ENCODE assay signal across 8 cellular contexts in genomic region chr1:111756124-111756513, GRCh38. TPM values are rescaled to one million over a fixed set of nuclear protein-coding genes. Genes with fewer than 3 reads are reported as not detected.
DNase-seq lines count a peak whose midpoint lies in the region; ATAC-seq, FAIRE-seq and TF ChIP-seq lines count a peak whose summit lies in the region.

No MANE protein-coding gene starts in this region.

- in situ Hi-C loops in K562 (cut with MboI): loop anchor here (5.0 kb wide), 1 partner anchor 274 kb away; no protein-coding TSS in a partner anchor

- no peaks in the 10 kb centered on the region for H3K9me3 ChIP-seq in K562 (replicated peaks; ENCODE audit: control insufficient read depth, insufficient read depth, low read depth, low read length)

- no peak for TF ChIP-seq CTCF in K562 (IDR thresholded peaks at IDR 0.05 in 2 of 3, conservative IDR thresholded peaks at IDR 0.05 in 1 of 3; ENCODE audit: insufficient read depth in 2 of 3, low read depth in 1 of 3, low read length in 3 of 3)
- TF ChIP-seq CTCF in lower leg skin (IDR thresholded peaks at IDR 0.05): no peak

- peaks cover 32% of the 10 kb centered on the region for H3K79me2 ChIP-seq in K562 (ENCODE audit: control insufficient read depth, insufficient read depth, low read length)

- no peak for FAIRE-seq in K562 (lab: Jason Lieb, UNC)

- no peak for TF ChIP-seq RAD21 in K562 (CRISPR knock-in tag; conservative IDR thresholded peaks at IDR 0.05 in 1 of 2, IDR thresholded peaks at IDR 0.05 in 1 of 2)

- peak overlapping the region; percentile 78 for H3K27ac ChIP-seq in K562 (ENCODE audit: extremely low read depth, low read depth, low read length)
- no peak overlapping the region for H3K27ac ChIP-seq in urinary bladder (ENCODE audit: low read depth)

- intact Hi-C loops in K562 (cut with micrococcal nuclease): no loop called here
- intact Hi-C loops in lower leg skin (cut with DNase I; ENCODE audit: low total_unique reads): no loop called here

- H3K4me1 ChIP-seq in K562 (replicated peaks in 1 of 2; ENCODE audit: control insufficient read depth in 2 of 2, insufficient read depth in 2 of 2, low read length in 2 of 2): peaks cover 9 to 15% of the 10 kb centered on the region in 2 experiments
- H3K4me1 ChIP-seq in urinary bladder (ENCODE audit: insufficient read depth): no peaks in the 10 kb centered on the region

- H3K36me3 ChIP-seq in K562 (ENCODE audit: control insufficient read depth, insufficient read depth, low read length) (peaks cover 41% of the 10 kb centered on the region), urinary bladder (ENCODE audit: insufficient read depth) (no peaks in the 10 kb centered on the region)

- H4K20me1 ChIP-seq in K562 (replicated peaks; ENCODE audit: control insufficient read depth, insufficient read depth, low read length): no peaks in the 10 kb centered on the region

- CTCF ChIA-PET in K562 (lab: Yijun Ruan, JAX; ENCODE audit: low intra/inter-chr PET ratio): interaction anchor here (0.7 to 1.8 kb wide), 4 partner anchors 38 to 274 kb away, joined by 3 to 32 read pairs (median 6); no protein-coding TSS in a partner anchor

- no peaks in the 10 kb centered on the region; a peak in 2 of 5 replicates for H3K27me3 ChIP-seq in K562 (ENCODE audit: control insufficient read depth in 2 of 2, insufficient read depth in 2 of 2, low read length in 2 of 2)

- peak overlapping the region; percentile 91 for H3K4me2 ChIP-seq in K562 (ENCODE audit: insufficient read depth, low read length)

- DNase-seq in K562 (ENCODE audit: extremely low read depth in 1 of 4, low spot score in 3 of 4) (peak in 3 of 4 experiments; percentile 67 to 79 (median 76)), lower leg skin (ENCODE audit: low spot score in 2 of 2) (no peak), A172 (ENCODE audit: low spot score) (no peak), NCI-H1436 treated with DMSO at 0.1 percent for 48 hours (lab: John Stamatoyannopoulos, UW) (no peak), iPS-NIHi7 (ENCODE audit: extremely low spot score) (no peak)

- no peaks in the 10 kb centered on the region for H3K9me1 ChIP-seq in K562 (ENCODE audit: control insufficient read depth, insufficient read depth, low read length)

- ATAC-seq in GM19351 (IDR thresholded peaks at IDR 0.05; ENCODE audit: unreplicated experiment): peak; percentile 4
- peak; percentile 27 for ATAC-seq in HG03354 (IDR thresholded peaks at IDR 0.05; ENCODE audit: poor library complexity, severe bottlenecking, unreplicated experiment)
- peak; percentile 64 for ATAC-seq in K562

- BruUV-seq in K562 (replicated peaks; lab: Mats Ljungman, UMichigan): no TSS peak

- POLR2A ChIA-PET in K562 (lab: Yijun Ruan, JAX): interaction anchor here (0.6 to 3.3 kb wide), 6 partner anchors 11 to 374 kb away, joined by 3 to 43 read pairs (median 4); no protein-coding TSS in a partner anchor

- peak overlapping the region; percentile 91 to 97 for H3K9ac ChIP-seq in K562 (ENCODE audit: insufficient read depth in 1 of 2, low read depth in 2 of 2, low read length in 2 of 2)

- TF ChIP-seq EP300 in K562 (IDR thresholded peaks at IDR 0.05; ENCODE audit: low read length): no peak

- TF ChIP-seq POLR2A in K562 (conservative IDR thresholded peaks at IDR 0.05) (no peak), lower leg skin (IDR thresholded peaks at IDR 0.05) (no peak)

- WGBS in K562 (ENCODE audit: insufficient coverage, low coverage, missing lambda C conversion rate): 1% methylated on average over 26 of the region's 35 CpGs
- 1% methylated on average over 22 to 29 of the region's 35 CpGs for WGBS in lower leg skin, 2 donors
- WGBS in urinary bladder: under 1% methylated on average over 35 of the region's 35 CpGs

- H3K4me3 ChIP-seq in K562 (peak overlapping the region; percentile 87), lower leg skin (ENCODE audit: low read depth, poor library complexity, severe bottlenecking) (peak overlapping the region; percentile 96), urinary bladder (ENCODE audit: low read depth, low read length) (peak overlapping the region; percentile 88)

- H2AFZ ChIP-seq in K562 (ENCODE audit: low read depth, low read length): peak overlapping the region; percentile 99

TF ChIP-seq in K562, 482 proteins besides CTCF, POLR2A, EP300 and RAD21 (continues in another document):
- TF ChIP-seq CBX2 (IDR thresholded peaks at IDR 0.05; ENCODE audit: insufficient read depth, low read length, poor library complexity, severe bottlenecking) (no peak), TAF9B (IDR thresholded peaks at IDR 0.05; ENCODE audit: partially characterized antibody) (peak; percentile 45)

RNA-seq across cellular contexts. Expression of gene DDX20, which starts 0.4 kb away (rescaled TPM):
- 11.2 and 36.6 TPM in 2 replicates for total RNA-seq in K562 (2011; cell fraction: chromatin; rRNA removed; ENCODE audit: low replicate concordance)
- total RNA-seq in K562 (2011; cell fraction: nucleolus; rRNA removed): 8.7 and 9.2 TPM in 2 replicates
- 11.8 and 13.9 TPM in 2 replicates for total RNA-seq in K562 (2011; cell fraction: nucleoplasm; rRNA removed)
- total RNA-seq in K562 (2014; rRNA removed) (29.3 and 29.9 TPM in 2 replicates), K562 (2014; rRNA removed; fragmentation: Illumina TruSeq; extraction: Trizol) (29.6 and 32.6 TPM in 2 replicates), K562 (2015; rRNA removed; fragmentation: Illumina TruSeq; extraction: Trizol) (30.0 and 33.4 TPM in 2 replicates), K562 (2021) (21.3 and 22.1 TPM in 2 replicates), lower leg skin (10 to 100 TPM; 11.9 to 21.5 (median 16.2) TPM), urinary bladder (18.9 TPM)
- polyA plus RNA-seq in K562 (2011; rRNA removed) (18.3 and 24.5 TPM in 2 replicates), K562 (2014; fragmentation: Illumina TruSeq; extraction: Trizol) (24.5 and 26.1 TPM in 2 replicates), K562 (2014; fragmentation: Nextera tagmentation; extraction: Ambion mirVana) (1 to 10 TPM; 8.3 to 8.5 TPM), K562 (2014; rRNA removed) (15.3 and 17.6 TPM in 2 replicates), urinary bladder (7.4 TPM)
- polyA plus RNA-seq in K562 (2011; cell fraction: cytosol; rRNA removed): 7.0 and 10.0 TPM in 2 replicates
- 18.8 and 25.7 TPM in 2 replicates for polyA plus RNA-seq in K562 (2011; cell fraction: nucleus; rRNA removed)
- polyA plus RNA-seq in K562 (2012): 10.5 and 14.3 TPM in 2 replicates
- 33.7 and 37.1 TPM in 2 replicates for polyA minus RNA-seq in K562 (2011; rRNA and poly(A)+ RNA removed)
- 16.9 and 18.9 TPM in 2 replicates for polyA minus RNA-seq in K562 (2011; cell fraction: cytosol; rRNA and poly(A)+ RNA removed)
- 14.1 and 30.2 TPM in 2 replicates for polyA minus RNA-seq in K562 (2011; cell fraction: nucleus; rRNA and poly(A)+ RNA removed)
- total RNA-seq in A172 (2014; rRNA removed; shearing (Covaris generic)): 23.3 and 28.5 TPM in 2 replicates

RNA-seq across cellular contexts. Expression of gene INKA2, which starts 16.9 kb away (rescaled TPM):
- 0.14 and 0.76 TPM in 2 replicates for total RNA-seq in K562 (2011; cell fraction: chromatin; rRNA removed; ENCODE audit: low replicate concordance)
- total RNA-seq in K562 (2011; cell fraction: nucleolus; rRNA removed): 0.50 and 0.79 TPM in 2 replicates
- total RNA-seq in K562 (2011; cell fraction: nucleoplasm; rRNA removed): 0.51 and 0.61 TPM in 2 replicates
- 0.27 and 0.41 TPM in 2 replicates for total RNA-seq in K562 (2014; rRNA removed)
- 0.32 and 0.33 TPM in 2 replicates for total RNA-seq in K562 (2014; rRNA removed; fragmentation: Illumina TruSeq; extraction: Trizol)
- total RNA-seq in K562 (2015; rRNA removed; fragmentation: Illumina TruSeq; extraction: Trizol): 0.25 and 0.26 TPM in 2 replicates
- 0.45 and 1.4 TPM in 2 replicates for total RNA-seq in K562 (2021)
- polyA plus RNA-seq in K562 (2011; rRNA removed): 0.24 and 0.43 TPM in 2 replicates
- 0.35 and 0.75 TPM in 2 replicates for polyA plus RNA-seq in K562 (2011; cell fraction: cytosol; rRNA removed)
- 0.10 and 0.37 TPM in 2 replicates for polyA plus RNA-seq in K562 (2011; cell fraction: nucleus; rRNA removed)
- polyA plus RNA-seq in K562 (2012): 0.46 and 0.72 TPM in 2 replicates
- polyA plus RNA-seq in K562 (2014; fragmentation: Illumina TruSeq; extraction: Trizol): 0.12 and 0.14 TPM in 2 replicates
- polyA plus RNA-seq in K562 (2014; fragmentation: Nextera tagmentation; extraction: Ambion mirVana): under 1 TPM in 1 of 2 experiments, not detected in 1; 0.04 TPM
- polyA plus RNA-seq in K562 (2014; rRNA removed): 0.12 and 0.53 TPM in 2 replicates
- polyA minus RNA-seq in K562 (2011; rRNA and poly(A)+ RNA removed): 0.49 and 1.9 TPM in 2 replicates
- 0.29 TPM in 1 of 2 replicates, not detected in the other for polyA minus RNA-seq in K562 (2011; cell fraction: cytosol; rRNA and poly(A)+ RNA removed)
- polyA minus RNA-seq in K562 (2011; cell fraction: nucleus; rRNA and poly(A)+ RNA removed): 0.13 and 1.00 TPM in 2 replicates
- 1 to 10 TPM; 2.5 to 8.7 (median 4.8) TPM for total RNA-seq in lower leg skin
- total RNA-seq in urinary bladder: 7.4 TPM
- 5.4 TPM for polyA plus RNA-seq in urinary bladder
- total RNA-seq in A172 (2014; rRNA removed; shearing (Covaris generic)): not detected in 2 replicates

Comparison
In these comparisons a context has a peak if more than half of its experiments do, and no peak if none do; other contexts are left out.
1. ATAC-seq: peak in every context shown above with its lines; median percentile 64 in K562; 27 in HG03354; 4 in GM19351.
2. DNase-seq: peak in K562 (3 of 4); none in lower leg skin (0 of 2), A172 (single experiment), NCI-H1436 treated with DMSO at 0.1 percent for 48 hours (single experiment) and iPS-NIHi7 (single experiment).
3. Peak in every context shown above with its lines, with median percentiles within 50 percentile points of each other: H3K4me3 ChIP-seq.